15 cellular contexts compared by ENCODE assay signal in the genomic region with DNA sequence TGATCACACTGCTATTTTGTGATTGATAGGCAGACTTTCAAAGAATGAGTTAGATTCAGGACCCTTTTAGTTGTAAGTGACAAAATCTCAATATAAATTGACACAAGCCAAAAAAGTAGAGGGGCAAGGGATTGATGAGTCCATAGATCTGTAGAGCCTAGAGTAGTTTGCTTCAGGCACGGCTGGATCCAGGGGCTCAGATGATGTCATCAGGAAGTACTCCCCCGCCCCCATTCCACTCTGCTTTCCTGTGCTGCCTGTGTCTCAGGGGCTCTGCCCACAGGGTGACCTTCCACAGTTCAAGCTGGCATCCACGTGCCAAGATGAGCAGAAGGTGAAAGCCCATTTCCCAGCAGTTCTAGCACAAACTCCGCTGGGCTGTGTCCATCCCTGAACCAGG. TPM values are rescaled to one million over a fixed set of nuclear protein-coding genes. Genes with fewer than 3 reads are reported as not detected.
DNase-seq lines count a peak whose midpoint lies in the region.
"Had no signal": no experiment of that assay in that cellular context is flagged by ENCODE, and none has a peak within 500 bp of the region (broad histone marks: within the 10 kb centered on the region; RNA-seq: fewer than 3 reads in every experiment).

No MANE protein-coding gene starts in this region.

- no peak overlapping the region for H2AFZ ChIP-seq in neuronal stem cell (ENCODE audit: low read length)

- H3K9ac ChIP-seq in BLaER1 (no peak overlapping the region), neuronal stem cell (ENCODE audit: low read depth, low read length, poor library complexity) (peak overlapping the region; percentile 39), stomach smooth muscle (ENCODE audit: low read length in 2 of 2) (no peak overlapping the region)

- H3K9me3 Mint-ChIP-seq in activated T-helper 1 cell treated with anti-CD3 and anti-CD28 coated beads, Interleukin-12 subunit alpha, Interleukin-12 subunit beta, Interleukin-2, Interleukin-4 antibody, amounts not matched to agents 30 ng/mL and 10 ng/mL and 1 ng/mL, durations not matched to agents 14 hours and 24 hours and 36 hours, result no peaks in the 10 kb centered on the region
- H3K9me3 Mint-ChIP-seq: CD4-positive, alpha-beta memory T cell; H9 had no signal

- no peaks in the 10 kb centered on the region for H3K27me3 Mint-ChIP-seq in activated T-helper 1 cell treated with anti-CD3 and anti-CD28 coated beads, Interleukin-12 subunit alpha, Interleukin-12 subunit beta, Interleukin-2, Interleukin-4 antibody, amounts not matched to agents 30 ng/mL and 10 ng/mL and 1 ng/mL, durations not matched to agents 14 hours and 24 hours and 36 hours (ENCODE audit: insufficient read depth)
- H3K27me3 Mint-ChIP-seq: CD4-positive, alpha-beta memory T cell had no signal

- H3K9me3 ChIP-seq in BLaER1 (no peaks in the 10 kb centered on the region), neuronal stem cell (replicated peaks in 1 of 2; ENCODE audit: control insufficient read depth in 2 of 2, insufficient read depth in 1 of 2, low read depth in 1 of 2, low read length in 2 of 2) (no peaks in the 10 kb centered on the region), stomach smooth muscle (ENCODE audit: control insufficient read depth in 2 of 2, low read length in 2 of 2) (no peaks in the 10 kb centered on the region), MG63 (no peaks in the 10 kb centered on the region)

- no peak overlapping the region for H3K14ac ChIP-seq in neuronal stem cell (ENCODE audit: low read length)

- H2AK5ac ChIP-seq in neuronal stem cell (ENCODE audit: low read depth, low read length), result no peak overlapping the region

- DNase-seq in dermis blood vessel endothelial cell (peak; percentile 33), neuronal stem cell (ENCODE audit: low spot score) (no peak), MG63 (no peak), NCI-H526 (lab: John Stamatoyannopoulos, UW) (no peak)
- DNase-seq in activated T-helper 1 cell treated with anti-CD3 and anti-CD28 coated beads, Interleukin-12 subunit alpha, Interleukin-12 subunit beta, Interleukin-2, Interleukin-4 antibody, amounts not matched to agents 30 ng/mL and 10 ng/mL and 1 ng/mL, durations not matched to agents 14 hours and 24 hours and 36 hours (ENCODE audit: low spot score), result no peak
- DNase-seq in activated CD4-positive, alpha-beta T cell treated with anti-CD3 and anti-CD28 coated beads, Interleukin-2, amount 50 U/mL, for 48 hours, result no peak
- DNase-seq: ACHN; CD4-positive, alpha-beta memory T cell; DMS79 treated with DMSO at 0.1 percent for 48 hours; EL; GOT3; H9 had no signal

- no peak overlapping the region for H4K91ac ChIP-seq in neuronal stem cell (ENCODE audit: low read depth, low read length, poor library complexity)

- H3K36me3 ChIP-seq in BLaER1 (peaks cover 65% of the 10 kb centered on the region), neuronal stem cell (replicated peaks in 1 of 2; ENCODE audit: control insufficient read depth in 2 of 2, insufficient read depth in 2 of 2, low read length in 2 of 2) (peaks cover 14 to 19% of the 10 kb centered on the region in 2 donors), stomach smooth muscle (ENCODE audit: control insufficient read depth in 2 of 2, insufficient read depth in 2 of 2, low read length in 2 of 2) (peaks cover 26 to 27% of the 10 kb centered on the region in 2 donors), MG63 (no peaks in the 10 kb centered on the region)

- H3K4me1 Mint-ChIP-seq in activated T-helper 1 cell treated with anti-CD3 and anti-CD28 coated beads, Interleukin-12 subunit alpha, Interleukin-12 subunit beta, Interleukin-2, Interleukin-4 antibody, amounts not matched to agents 30 ng/mL and 10 ng/mL and 1 ng/mL, durations not matched to agents 14 hours and 24 hours and 36 hours (ENCODE audit: low read depth), result peaks cover 7% of the 10 kb centered on the region

- no peak overlapping the region for H2BK120ac ChIP-seq in neuronal stem cell (ENCODE audit: low read depth, low read length)

- no peak overlapping the region for H3K27ac ChIP-seq in BLaER1
- no peak overlapping the region for H3K27ac ChIP-seq in neuronal stem cell (replicated peaks; ENCODE audit: low read length)
- peak overlapping the region; percentile 92 for H3K27ac ChIP-seq in stomach smooth muscle (ENCODE audit: low read length)
- H3K27ac ChIP-seq: C4-2B had no signal

- H3K27ac Mint-ChIP-seq in activated T-helper 1 cell treated with anti-CD3 and anti-CD28 coated beads, Interleukin-12 subunit alpha, Interleukin-12 subunit beta, Interleukin-2, Interleukin-4 antibody, amounts not matched to agents 30 ng/mL and 10 ng/mL and 1 ng/mL, durations not matched to agents 14 hours and 24 hours and 36 hours, result no peak overlapping the region
- H3K27ac Mint-ChIP-seq: CD4-positive, alpha-beta memory T cell had no signal

- no peak overlapping the region for H2BK12ac ChIP-seq in neuronal stem cell (ENCODE audit: low read length)

- H3K4me2 ChIP-seq in BLaER1, result peak overlapping the region; percentile 56
- H3K4me2 ChIP-seq in neuronal stem cell (ENCODE audit: insufficient read depth, low read length, poor library complexity, severe bottlenecking), result no peak overlapping the region

- peaks cover 1% of the 10 kb centered on the region for H3K79me1 ChIP-seq in neuronal stem cell (ENCODE audit: low read depth, low read length)

- no peaks in the 10 kb centered on the region for H3K36me3 Mint-ChIP-seq in activated T-helper 1 cell treated with anti-CD3 and anti-CD28 coated beads, Interleukin-12 subunit alpha, Interleukin-12 subunit beta, Interleukin-2, Interleukin-4 antibody, amounts not matched to agents 30 ng/mL and 10 ng/mL and 1 ng/mL, durations not matched to agents 14 hours and 24 hours and 36 hours (ENCODE audit: low read depth)

- H3K18ac ChIP-seq in neuronal stem cell (ENCODE audit: low read length), result no peak overlapping the region

- intact Hi-C loops in activated T-helper 1 cell treated with anti-CD3 and anti-CD28 coated beads, Interleukin-12 subunit alpha, Interleukin-12 subunit beta, Interleukin-2, Interleukin-4 antibody, amounts not matched to agents 30 ng/mL and 10 ng/mL and 1 ng/mL, durations not matched to agents 14 hours and 24 hours and 36 hours (cut with micrococcal nuclease), result no loop called here

- H4K20me1 ChIP-seq in BLaER1, result peaks cover 47% of the 10 kb centered on the region

- no peak overlapping the region for H3K23ac ChIP-seq in neuronal stem cell (ENCODE audit: low read depth, low read length, poor library complexity)

- H2BK5ac ChIP-seq in neuronal stem cell (ENCODE audit: low read length), result no peak overlapping the region

- H3K4ac ChIP-seq in neuronal stem cell (ENCODE audit: low read length), result no peak overlapping the region

- H4K8ac ChIP-seq in neuronal stem cell (ENCODE audit: low read depth, low read length), result no peak overlapping the region

- no peak overlapping the region for H2BK15ac ChIP-seq in neuronal stem cell (ENCODE audit: low read length)

- H3K27me3 ChIP-seq in BLaER1 (no peaks in the 10 kb centered on the region), neuronal stem cell (ENCODE audit: control insufficient read depth in 3 of 3, insufficient read depth in 3 of 3, low read depth in 1 of 3, low read length in 3 of 3) (no peaks in the 10 kb centered on the region), stomach smooth muscle (ENCODE audit: control insufficient read depth in 1 of 2, insufficient read depth in 2 of 2, low read length in 2 of 2) (no peaks in the 10 kb centered on the region), MG63 (no peaks in the 10 kb centered on the region)

- no peak overlapping the region for H3K4me3 ChIP-seq in BLaER1
- H3K4me3 ChIP-seq in neuronal stem cell (ENCODE audit: low read length in 2 of 2), result no peak overlapping the region
- H3K4me3 ChIP-seq in stomach smooth muscle (ENCODE audit: low read length in 2 of 2), result no peak overlapping the region
- no peak overlapping the region for H3K4me3 ChIP-seq in MG63

- no peak overlapping the region for H3K4me3 Mint-ChIP-seq in activated T-helper 1 cell treated with anti-CD3 and anti-CD28 coated beads, Interleukin-12 subunit alpha, Interleukin-12 subunit beta, Interleukin-2, Interleukin-4 antibody, amounts not matched to agents 30 ng/mL and 10 ng/mL and 1 ng/mL, durations not matched to agents 14 hours and 24 hours and 36 hours
- H3K4me3 Mint-ChIP-seq: H9 had no signal

- no CpG with 5 or more reads among the region's 4 CpGs for WGBS in neuronal stem cell (ENCODE audit: extremely low coverage in 2 of 2, insufficient read length in 2 of 2, insufficient replicate concordance in 1 of 2), 2 donors

- H3K4me1 ChIP-seq in BLaER1 (peaks cover 72% of the 10 kb centered on the region), neuronal stem cell (ENCODE audit: control insufficient read depth in 2 of 2, insufficient read depth in 1 of 2, low read depth in 1 of 2, low read length in 2 of 2) (no peaks in the 10 kb centered on the region), stomach smooth muscle (ENCODE audit: control insufficient read depth, insufficient read depth, low read length) (peaks cover 33% of the 10 kb centered on the region)

RNA-seq across cellular contexts. Expression of gene WFS1, which starts 13.6 kb away (rescaled TPM):
- total RNA-seq in dermis blood vessel endothelial cell, result 74.7 and 116 TPM in 2 replicates
- polyA plus RNA-seq in neuronal stem cell (2013, experiment 1 of 2), result 16.3 TPM
- polyA plus RNA-seq in neuronal stem cell (2013, experiment 2 of 2), result 16.4 TPM
- 5.7 and 9.3 TPM in 2 replicates for total RNA-seq in activated T-helper 1 cell treated with anti-CD3 and anti-CD28 coated beads, Interleukin-12 subunit alpha, Interleukin-12 subunit beta, Interleukin-2, Interleukin-4 antibody, amounts not matched to agents 30 ng/mL and 10 ng/mL and 1 ng/mL, durations not matched to agents 14 hours and 24 hours and 36 hours
- total RNA-seq in MG63 (2014; rRNA removed; shearing (Covaris generic); ENCODE audit: low replicate concordance), result 7.1 and 7.6 TPM in 2 replicates
